Comparison of ENCODE assay signal across 10 cellular contexts in the genomic region with DNA sequence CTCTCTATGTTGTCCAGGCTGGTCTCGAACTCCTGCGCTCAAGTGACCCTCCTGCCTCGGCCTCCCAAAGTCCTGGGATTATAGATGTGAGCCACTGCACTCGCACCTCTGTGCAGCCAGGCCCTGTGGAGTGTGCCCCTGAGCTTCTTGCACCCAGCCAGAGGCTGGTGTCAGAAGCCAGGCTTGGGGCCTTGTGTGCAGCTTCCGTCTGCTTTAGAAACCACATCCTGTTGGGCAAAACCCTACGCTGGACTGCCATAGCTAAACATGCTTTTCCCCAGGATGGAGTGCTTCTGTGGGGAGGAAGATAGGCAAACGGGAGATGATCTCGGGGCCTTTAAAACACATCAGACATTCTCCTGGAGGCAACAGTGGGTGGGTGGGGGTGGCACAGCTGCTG. TPM values are rescaled to one million over a fixed set of nuclear protein-coding genes. Genes with fewer than 3 reads are reported as not detected.
DNase-seq lines count a peak whose midpoint lies in the region; ATAC-seq, FAIRE-seq and TF ChIP-seq lines count a peak whose summit lies in the region.
"Had no signal": no experiment of that assay in that cellular context is flagged by ENCODE, and none has a peak within 500 bp of the region (broad histone marks: within the 10 kb centered on the region; RNA-seq: fewer than 3 reads in every experiment).

No MANE protein-coding gene starts in this region.

- H3K36me3 ChIP-seq in tibial nerve = peaks cover 0 to 90% (median 34%) of the 10 kb centered on the region in 3 donors

- ATAC-seq in activated CD8-positive, alpha-beta T cell treated with anti-CD3 and anti-CD28 coated beads for 36 hours = peak; percentile 93
- no peak for ATAC-seq in GM18909 (IDR thresholded peaks at IDR 0.05; ENCODE audit: poor library complexity, unreplicated experiment)

- no peak for TF ChIP-seq CTCF in AG10803 (conservative IDR thresholded peaks at IDR 0.05; ENCODE audit: low read length)
- TF ChIP-seq CTCF in activated CD8-positive, alpha-beta T cell treated with anti-CD3 and anti-CD28 coated beads for 36 hours (IDR thresholded peaks at IDR 0.05) = no peak
- no peak for TF ChIP-seq CTCF in tibial nerve (IDR thresholded peaks at IDR 0.05)

- H3K4me3 Mint-ChIP-seq in activated CD8-positive, alpha-beta T cell treated with anti-CD3 and anti-CD28 coated beads for 36 hours = no peak overlapping the region

- CTCF ChIA-PET in activated CD8-positive, alpha-beta T cell treated with anti-CD3 and anti-CD28 coated beads for 36 hours (lab: Charles Lee) = interaction anchor here (1.2 to 2.1 kb wide), 3 partner anchors 154 to 158 kb away, joined by 3 to 7 read pairs (median 3); a partner anchor contains a TSS

- no peaks in the 10 kb centered on the region for H3K9me3 ChIP-seq in tibial nerve

- H3K27me3 Mint-ChIP-seq in activated CD8-positive, alpha-beta T cell treated with anti-CD3 and anti-CD28 coated beads for 36 hours = no peaks in the 10 kb centered on the region

- TF ChIP-seq EP300 in tibial nerve (IDR thresholded peaks at IDR 0.05) = no peak

- H3K9me3 Mint-ChIP-seq in activated CD8-positive, alpha-beta T cell treated with anti-CD3 and anti-CD28 coated beads for 36 hours = no peaks in the 10 kb centered on the region

- no peaks in the 10 kb centered on the region for H3K27me3 ChIP-seq in tibial nerve

- peaks cover 34% of the 10 kb centered on the region for H3K4me1 Mint-ChIP-seq in activated CD8-positive, alpha-beta T cell treated with anti-CD3 and anti-CD28 coated beads for 36 hours (ENCODE audit: low read depth)

- WGBS in tibial nerve, 2 donors = 76% methylated on average over 7 to 8 of the region's 8 CpGs

- H3K4me3 ChIP-seq in AG10803 (ENCODE audit: low read length) (no peak overlapping the region), tibial nerve (no peak overlapping the region)

- POLR2A ChIA-PET in activated CD8-positive, alpha-beta T cell treated with anti-CD3 and anti-CD28 coated beads for 36 hours (lab: Charles Lee) = interaction anchor here (0.5 to 0.8 kb wide), 3 partner anchors 130 to 148 kb away, joined by 3 to 4 read pairs (median 3); no protein-coding TSS in a partner anchor

- H3K27ac Mint-ChIP-seq in activated CD8-positive, alpha-beta T cell treated with anti-CD3 and anti-CD28 coated beads for 36 hours = peak overlapping the region; percentile 89

- H3K27ac ChIP-seq in tibial nerve = no peak overlapping the region

- no peaks in the 10 kb centered on the region for H3K4me1 ChIP-seq in tibial nerve

- intact Hi-C loops in activated CD8-positive, alpha-beta T cell treated with anti-CD3 and anti-CD28 coated beads for 36 hours (cut with micrococcal nuclease) = no loop called here

- DNase-seq in AG10803 (ENCODE audit: low read depth) = peak; percentile 17
- peak; percentile 90 to 94 for DNase-seq in Kasumi-1 (lab: John Stamatoyannopoulos, UW)
- DNase-seq in activated CD8-positive, alpha-beta T cell treated with anti-CD3 and anti-CD28 coated beads for 36 hours = peak; percentile 72
- peak; percentile 54 to 71 for DNase-seq in lung microvascular endothelial cell (ENCODE audit: low read depth in 2 of 2)
- DNase-seq in tibial nerve (ENCODE audit: low spot score in 2 of 2) = no peak
- no peak for DNase-seq in HT-29 (ENCODE audit: low spot score)
- no peak for DNase-seq in GM12892 (ENCODE audit: insufficient read length)
- DNase-seq: cerebellar nuclear complex had no signal

- peaks cover 30% of the 10 kb centered on the region for H3K36me3 Mint-ChIP-seq in activated CD8-positive, alpha-beta T cell treated with anti-CD3 and anti-CD28 coated beads for 36 hours (ENCODE audit: low read depth)

- no peak for TF ChIP-seq POLR2A in tibial nerve (IDR thresholded peaks at IDR 0.05)
- no peak for TF ChIP-seq POLR2A in GM12892 (IDR thresholded peaks at IDR 0.05; ENCODE audit: low read depth, low read length)

- FAIRE-seq in GM12892 (lab: Jason Lieb, UNC) = no peak

RNA-seq across cellular contexts. Expression of a gene that starts 40.1 kb away (rescaled TPM):
- total RNA-seq in activated CD8-positive, alpha-beta T cell treated with anti-CD3 and anti-CD28 coated beads for 36 hours = not detected
- total RNA-seq in lung microvascular endothelial cell = not detected in 2 replicates
- not detected for total RNA-seq in tibial nerve
- 0.10 and 0.23 TPM in 2 replicates for total RNA-seq in HT-29 (2014; rRNA removed; shearing (Covaris generic))
- polyA plus RNA-seq in GM12892 (2012; ENCODE audit: missing spikeins) = not detected
- total RNA-seq: kidney epithelial cell had no signal

RNA-seq across cellular contexts. Expression of a gene that starts 54.3 kb away (rescaled TPM):
- 10 to 100 TPM; 16.7 to 22.1 TPM for total RNA-seq in activated CD8-positive, alpha-beta T cell treated with anti-CD3 and anti-CD28 coated beads for 36 hours
- total RNA-seq in lung microvascular endothelial cell (12.4 and 14.9 TPM in 2 replicates), tibial nerve (10 to 100 TPM; 32.7 to 45.7 (median 41.8) TPM)
- 22.1 and 34.0 TPM in 2 replicates for total RNA-seq in HT-29 (2014; rRNA removed; shearing (Covaris generic))
- polyA plus RNA-seq in GM12892 (2012; ENCODE audit: missing spikeins) = 10.8 TPM

Comparison
In these comparisons a context has a peak if more than half of its experiments do, and no peak if none do; other contexts are left out.
1. DNase-seq: peak in AG10803 (single experiment), Kasumi-1 (2 of 2), activated CD8-positive, alpha-beta T cell treated with anti-CD3 and anti-CD28 coated beads for 36 hours (single experiment) and lung microvascular endothelial cell (2 of 2); none in tibial nerve (0 of 2), HT-29 (single experiment) and GM12892 (single experiment).